Comparison of ENCODE assay signal across 15 cellular contexts in genomic region chrX:104972737-104973136, GRCh38.
"Had no signal": no experiment of that assay in that cellular context is flagged by ENCODE, and none has a peak within 500 bp of the region (broad histone marks: within the 10 kb centered on the region; RNA-seq: fewer than 3 reads in every experiment).

No MANE protein-coding gene starts in this region.

- DNase-seq: activated CD4-positive, alpha-beta memory T cell treated with anti-CD3 and anti-CD28 coated beads, Interleukin-2, amount 10 ng/mL, durations not matched to agents 7 days and 5 days; activated CD4-positive, alpha-beta T cell treated with anti-CD3 and anti-CD28 coated beads for 36 hours; activated T-cell treated with anti-CD3 and anti-CD28 coated beads, Interleukin-2, amount 50 U/mL, for 72 hours; effector memory CD8-positive, alpha-beta T cell; left cardiac atrium; mucosa of descending colon; occipital lobe; stimulated activated CD4-positive, alpha-beta T cell treated with anti-CD3 and anti-CD28 coated beads, Interleukin-12 subunit alpha, Interleukin-12 subunit beta, amount 100 ng/mL, for 4 hours; stimulated activated naive CD4-positive, alpha-beta T cell; substantia nigra; T-cell; transverse colon; WERI-Rb-1 had no signal

- H3K4me1 ChIP-seq: transverse colon had no signal

- H3K9me3 ChIP-seq: mucosa of descending colon, transverse colon had no signal

- H3K27me3 ChIP-seq: transverse colon had no signal

- H3K4me3 ChIP-seq: mucosa of descending colon, transverse colon had no signal

- H3K27ac ChIP-seq: transverse colon, WERI-Rb-1 had no signal

- H3K36me3 ChIP-seq: transverse colon, WERI-Rb-1 had no signal

- ATAC-seq: activated CD4-positive, alpha-beta T cell treated with anti-CD3 and anti-CD28 coated beads for 36 hours; activated T-cell treated with anti-CD3 and anti-CD28 coated beads, Interleukin-2, amount 50 U/mL, for 72 hours; effector memory CD8-positive, alpha-beta T cell; left cardiac atrium; mucosa of descending colon; natural killer cell treated with Interleukin-12 subunit alpha and Interleukin-12 subunit beta and Interleukin-15 and Interleukin-18, amount 100 ng/mL, for 72 hours; sciatic nerve; T-cell had no signal
